In genomic region chr7:128872394-128872824, GRCh38 we compare ENCODE assay signal across 16 cellular contexts. TPM values are rescaled to one million over a fixed set of nuclear protein-coding genes. Genes with fewer than 3 reads are reported as not detected.
A peak's percentile ranks its signal among the peaks of the same experiment; 100 is the strongest.
DNase-seq lines count a peak whose midpoint lies in the region; ATAC-seq and TF ChIP-seq lines count a peak whose summit lies in the region.
"Had no signal": no experiment of that assay in that cellular context is flagged by ENCODE, and none has a peak within 500 bp of the region (broad histone marks: within the 10 kb centered on the region; RNA-seq: fewer than 3 reads in every experiment).

No MANE protein-coding gene starts in this region.

- H3K4me3 ChIP-seq in cardiac muscle cell (no peak overlapping the region), left ventricle myocardium inferior (no peak overlapping the region), OCI-LY7 (ENCODE audit: low read depth, low read length, poor library complexity, severe bottlenecking) (no peak overlapping the region), epithelial cell of esophagus (ENCODE audit: low read length) (no peak overlapping the region)
- H3K4me3 ChIP-seq in CD8-positive, alpha-beta T cell (ENCODE audit: low read depth, low read length): no peak overlapping the region
- H3K4me3 ChIP-seq: right lobe of liver had no signal

- H3K27me3 Mint-ChIP-seq in mesothelial cell of epicardium (ENCODE audit: low read depth): peaks cover 27% of the 10 kb centered on the region
- no peaks in the 10 kb centered on the region for H3K27me3 Mint-ChIP-seq in CD8-positive, alpha-beta T cell (ENCODE audit: low read depth)

- no peaks in the 10 kb centered on the region for H4K20me1 ChIP-seq in OCI-LY7 (ENCODE audit: insufficient read depth, low read length)

- DNase-seq in cardiac muscle cell (ENCODE audit: low read depth in 1 of 2, low spot score in 1 of 2) (no peak), left ventricle myocardium inferior (no peak), OCI-LY7 (ENCODE audit: low spot score) (no peak), epithelial cell of esophagus (ENCODE audit: low read depth) (peak; percentile 79), mesothelial cell of epicardium (ENCODE audit: low spot score in 2 of 2, unreplicated experiment in 2 of 2) (no peak)
- no peak for DNase-seq in CD8-positive, alpha-beta T cell
- DNase-seq: activated B cell treated with CpG ODN at 0.5 μM for 24 hours; activated CD8-positive, alpha-beta memory T cell treated with anti-CD3 and anti-CD28 coated beads, Interleukin-2, amount 10 ng/mL, durations not matched to agents 7 days and 5 days; activated naive CD4-positive, alpha-beta T cell treated with anti-CD3 and anti-CD28 coated beads for 36 hours; NCI-H2107 had no signal

- no peak overlapping the region for H2AFZ ChIP-seq in OCI-LY7 (ENCODE audit: low read length)

- H3K9me3 ChIP-seq in cardiac muscle cell (ENCODE audit: low read depth) (no peaks in the 10 kb centered on the region), left ventricle myocardium inferior (replicated peaks) (no peaks in the 10 kb centered on the region), OCI-LY7 (ENCODE audit: low read length) (no peaks in the 10 kb centered on the region)
- no peaks in the 10 kb centered on the region for H3K9me3 ChIP-seq in CD8-positive, alpha-beta T cell (ENCODE audit: low read length)
- H3K9me3 ChIP-seq: right lobe of liver had no signal

- no peak overlapping the region for H3K27ac Mint-ChIP-seq in mesothelial cell of epicardium
- no peak overlapping the region for H3K27ac Mint-ChIP-seq in CD8-positive, alpha-beta T cell
- H3K27ac Mint-ChIP-seq: activated B cell treated with CpG ODN at 0.5 μM for 24 hours; activated CD8-positive, alpha-beta memory T cell treated with anti-CD3 and anti-CD28 coated beads, Interleukin-2, amount 10 ng/mL, durations not matched to agents 7 days and 5 days; activated naive CD4-positive, alpha-beta T cell treated with anti-CD3 and anti-CD28 coated beads for 36 hours; stimulated activated effector memory CD8-positive, alpha-beta T cell treated with anti-CD3 and anti-CD28 coated beads, Interleukin-12 subunit alpha, Interleukin-12 subunit beta, amount 100 ng/mL, for 72 hours had no signal

- no TSS peak for BruUV-seq in OCI-LY7 (replicated peaks; lab: Mats Ljungman, UMichigan)

- peaks cover 23% of the 10 kb centered on the region for H3K4me1 Mint-ChIP-seq in mesothelial cell of epicardium
- H3K4me1 Mint-ChIP-seq in CD8-positive, alpha-beta T cell (ENCODE audit: low read depth): peaks cover 14% of the 10 kb centered on the region

- H3K9me2 ChIP-seq in OCI-LY7 (ENCODE audit: insufficient read depth, low read length): no peaks in the 10 kb centered on the region

- peak; percentile 22 for TF ChIP-seq CTCF in cardiac muscle cell (IDR thresholded peaks at IDR 0.05; ENCODE audit: low read depth, low read length)
- TF ChIP-seq CTCF in left ventricle myocardium inferior (IDR thresholded peaks at IDR 0.05; ENCODE audit: borderline replicate concordance): no peak
- TF ChIP-seq CTCF in OCI-LY7 (conservative IDR thresholded peaks at IDR 0.05; ENCODE audit: low read length): peak; percentile 48
- TF ChIP-seq CTCF in epithelial cell of esophagus (IDR thresholded peaks at IDR 0.05; ENCODE audit: insufficient read depth, low read depth, low read length, missing control alignments): peak; percentile 22
- no peak for TF ChIP-seq CTCF in mesothelial cell of epicardium (IDR thresholded peaks at IDR 0.05; ENCODE audit: unreplicated experiment)
- TF ChIP-seq CTCF in CD8-positive, alpha-beta T cell (IDR thresholded peaks at IDR 0.05): no peak

- H3K4me1 ChIP-seq in cardiac muscle cell (ENCODE audit: low read depth): peaks cover 20% of the 10 kb centered on the region
- H3K4me1 ChIP-seq in left ventricle myocardium inferior: peaks cover 22% of the 10 kb centered on the region
- H3K4me1 ChIP-seq in OCI-LY7 (ENCODE audit: insufficient read depth, low read length, poor library complexity, severe bottlenecking): peaks cover 35% of the 10 kb centered on the region
- peaks cover 8% of the 10 kb centered on the region for H3K4me1 ChIP-seq in CD8-positive, alpha-beta T cell (ENCODE audit: insufficient read depth, low read length)

- CTCF ChIA-PET in OCI-LY7 (lab: Charles Lee; ENCODE audit: unreplicated experiment): no interaction called here
- CTCF ChIA-PET in CD8-positive, alpha-beta T cell (lab: Charles Lee): interaction anchor here (1.5 to 3.4 kb wide), 2 partner anchors 11 kb away, joined by 6 to 20 read pairs; no protein-coding TSS in a partner anchor

- no peaks in the 10 kb centered on the region for H3K36me3 Mint-ChIP-seq in mesothelial cell of epicardium
- no peaks in the 10 kb centered on the region for H3K36me3 Mint-ChIP-seq in CD8-positive, alpha-beta T cell
- H3K36me3 Mint-ChIP-seq: activated CD8-positive, alpha-beta memory T cell treated with anti-CD3 and anti-CD28 coated beads, Interleukin-2, amount 10 ng/mL, durations not matched to agents 7 days and 5 days; brain; stimulated activated effector memory CD8-positive, alpha-beta T cell treated with anti-CD3 and anti-CD28 coated beads, Interleukin-12 subunit alpha, Interleukin-12 subunit beta, amount 100 ng/mL, for 72 hours had no signal

- POLR2A ChIA-PET in OCI-LY7 (lab: Charles Lee): interaction anchor here (0.6 to 2.3 kb wide), 2 partner anchors 10 to 40 kb away, joined by 3 to 9 read pairs; partner anchors contain the start of gene ATP6V1F
- POLR2A ChIA-PET in CD8-positive, alpha-beta T cell (lab: Charles Lee): no interaction called here

- H3K9me3 Mint-ChIP-seq in mesothelial cell of epicardium: no peaks in the 10 kb centered on the region
- H3K9me3 Mint-ChIP-seq in CD8-positive, alpha-beta T cell: no peaks in the 10 kb centered on the region
- H3K9me3 Mint-ChIP-seq: activated B cell treated with CpG ODN at 0.5 μM for 24 hours; activated naive CD4-positive, alpha-beta T cell treated with anti-CD3 and anti-CD28 coated beads for 36 hours; brain; stimulated activated effector memory CD8-positive, alpha-beta T cell treated with anti-CD3 and anti-CD28 coated beads, Interleukin-12 subunit alpha, Interleukin-12 subunit beta, amount 100 ng/mL, for 72 hours had no signal

- H3K27me3 ChIP-seq in cardiac muscle cell: peaks cover 39% of the 10 kb centered on the region
- peaks cover 10% of the 10 kb centered on the region for H3K27me3 ChIP-seq in left ventricle myocardium inferior (ENCODE audit: low read depth)
- H3K27me3 ChIP-seq in CD8-positive, alpha-beta T cell (ENCODE audit: insufficient read depth, low read length): no peaks in the 10 kb centered on the region
- H3K27me3 ChIP-seq: right lobe of liver had no signal

- no peak for ATAC-seq in CD8-positive, alpha-beta T cell
- no peak for ATAC-seq in GM21825 (IDR thresholded peaks at IDR 0.05; ENCODE audit: unreplicated experiment)
- no peak for ATAC-seq in HG02970 (IDR thresholded peaks at IDR 0.05; ENCODE audit: low FRiP score, unreplicated experiment)
- ATAC-seq: activated CD8-positive, alpha-beta memory T cell treated with anti-CD3 and anti-CD28 coated beads, Interleukin-2, amount 10 ng/mL, durations not matched to agents 7 days and 5 days; right lobe of liver; stimulated activated effector memory CD8-positive, alpha-beta T cell treated with anti-CD3 and anti-CD28 coated beads, Interleukin-12 subunit alpha, Interleukin-12 subunit beta, amount 100 ng/mL, for 72 hours had no signal

- no peak overlapping the region for H3K4me2 ChIP-seq in OCI-LY7 (ENCODE audit: low read length)

- H3K79me2 ChIP-seq in OCI-LY7 (ENCODE audit: insufficient read depth, low read depth, low read length): no peaks in the 10 kb centered on the region

- intact Hi-C loops in left ventricle myocardium inferior (cut with micrococcal nuclease): loop anchor here (10.0 kb wide), 1 partner anchor 268 kb away; no protein-coding TSS in a partner anchor
- intact Hi-C loops in OCI-LY7 (cut with micrococcal nuclease; ENCODE audit: unreplicated experiment): no loop called here
- intact Hi-C loops in CD8-positive, alpha-beta T cell (cut with DNase I, micrococcal nuclease): no loop called here

- no peak overlapping the region for H3K4me3 Mint-ChIP-seq in mesothelial cell of epicardium
- H3K4me3 Mint-ChIP-seq in CD8-positive, alpha-beta T cell: no peak overlapping the region
- H3K4me3 Mint-ChIP-seq: activated B cell treated with CpG ODN at 0.5 μM for 24 hours; activated CD8-positive, alpha-beta memory T cell treated with anti-CD3 and anti-CD28 coated beads, Interleukin-2, amount 10 ng/mL, durations not matched to agents 7 days and 5 days; activated naive CD4-positive, alpha-beta T cell treated with anti-CD3 and anti-CD28 coated beads for 36 hours; stimulated activated effector memory CD8-positive, alpha-beta T cell treated with anti-CD3 and anti-CD28 coated beads, Interleukin-12 subunit alpha, Interleukin-12 subunit beta, amount 100 ng/mL, for 72 hours had no signal

- H3K36me3 ChIP-seq in cardiac muscle cell (no peaks in the 10 kb centered on the region), left ventricle myocardium inferior (no peaks in the 10 kb centered on the region), OCI-LY7 (ENCODE audit: insufficient read depth, low read length) (no peaks in the 10 kb centered on the region)
- no peaks in the 10 kb centered on the region for H3K36me3 ChIP-seq in CD8-positive, alpha-beta T cell (ENCODE audit: insufficient read depth, low read length)
- H3K36me3 ChIP-seq: right lobe of liver had no signal

- H3K27ac ChIP-seq in cardiac muscle cell (no peak overlapping the region), left ventricle myocardium inferior (replicated peaks) (no peak overlapping the region), OCI-LY7 (ENCODE audit: low read depth, low read length, poor library complexity, severe bottlenecking) (no peak overlapping the region)
- H3K27ac ChIP-seq in CD8-positive, alpha-beta T cell (ENCODE audit: low read depth, low read length): no peak overlapping the region
- H3K27ac ChIP-seq: right lobe of liver had no signal

RNA-seq across cellular contexts. Expression of gene ATP6V1F, which starts 9.8 kb away (rescaled TPM):
- total RNA-seq in cardiac muscle cell (113 and 164 TPM in 2 replicates), left ventricle myocardium inferior (101 TPM), OCI-LY7 (2022) (149 and 155 TPM in 2 replicates), mesothelial cell of epicardium (122 to 123 TPM (median 122 TPM) in 3 replicates)
- 284 and 330 TPM in 2 replicates for polyA plus RNA-seq in cardiac muscle cell
- 84.9 and 108 TPM in 2 replicates for total RNA-seq in OCI-LY7 (2014; rRNA removed; shearing (Covaris generic))
- total RNA-seq in CD8-positive, alpha-beta T cell: 10 to 100 TPM; 54.8 to 59.3 TPM

RNA-seq across cellular contexts. Expression of gene KCP, which starts 38.1 kb away (rescaled TPM):
- total RNA-seq in cardiac muscle cell: 0.49 and 1.2 TPM in 2 replicates
- 1.6 TPM in 2 replicates for polyA plus RNA-seq in cardiac muscle cell
- 0.19 TPM for total RNA-seq in left ventricle myocardium inferior
- total RNA-seq in OCI-LY7 (2014; rRNA removed; shearing (Covaris generic)): 0.90 and 2.3 TPM in 2 replicates
- 1.4 TPM in 2 replicates for total RNA-seq in OCI-LY7 (2022)
- total RNA-seq in mesothelial cell of epicardium: 19.8 to 23.7 TPM (median 22.5 TPM) in 3 replicates
- total RNA-seq in CD8-positive, alpha-beta T cell: under 1 TPM; 0.19 to 0.43 TPM
- total RNA-seq: activated naive CD4-positive, alpha-beta T cell treated with anti-CD3 and anti-CD28 coated beads for 36 hours; fibroblast of villous mesenchyme had no signal

RNA-seq across cellular contexts. Expression of gene FLNC, which starts 42.2 kb away (rescaled TPM):
- total RNA-seq in cardiac muscle cell (500 and 516 TPM in 2 replicates), left ventricle myocardium inferior (839 TPM), OCI-LY7 (2022) (0.06 TPM in 2 replicates), mesothelial cell of epicardium (176 to 188 TPM (median 184 TPM) in 3 replicates)
- polyA plus RNA-seq in cardiac muscle cell: 194 and 196 TPM in 2 replicates
- total RNA-seq in OCI-LY7 (2014; rRNA removed; shearing (Covaris generic)): 0.03 and 0.05 TPM in 2 replicates
- under 1 TPM in 1 of 2 experiments, not detected in 1; 0.03 TPM for total RNA-seq in CD8-positive, alpha-beta T cell
- total RNA-seq: activated B cell treated with CpG ODN at 0.5 μM for 24 hours; activated CD8-positive, alpha-beta memory T cell treated with anti-CD3 and anti-CD28 coated beads, Interleukin-2, amount 10 ng/mL, durations not matched to agents 7 days and 5 days had no signal

Comparison
In these comparisons a context has a peak if more than half of its experiments do, and no peak if none do; other contexts are left out.
1. CTCF ChIP-seq: peak in cardiac muscle cell (single experiment), OCI-LY7 (single experiment) and epithelial cell of esophagus (single experiment); none in left ventricle myocardium inferior (single experiment), mesothelial cell of epicardium (single experiment) and CD8-positive, alpha-beta T cell (single experiment).
2. RNA of gene FLNC, which starts 42.2 kb away (total RNA-seq): 839 TPM in left ventricle myocardium inferior (single experiment), 500 to 516 TPM in cardiac muscle cell and 176 to 188 TPM in mesothelial cell of epicardium; 0.03 to 0.06 TPM in OCI-LY7 and 0.03 TPM in CD8-positive, alpha-beta T cell; every median in the first group is over 100 times any median in the second.